In the genomic region with DNA sequence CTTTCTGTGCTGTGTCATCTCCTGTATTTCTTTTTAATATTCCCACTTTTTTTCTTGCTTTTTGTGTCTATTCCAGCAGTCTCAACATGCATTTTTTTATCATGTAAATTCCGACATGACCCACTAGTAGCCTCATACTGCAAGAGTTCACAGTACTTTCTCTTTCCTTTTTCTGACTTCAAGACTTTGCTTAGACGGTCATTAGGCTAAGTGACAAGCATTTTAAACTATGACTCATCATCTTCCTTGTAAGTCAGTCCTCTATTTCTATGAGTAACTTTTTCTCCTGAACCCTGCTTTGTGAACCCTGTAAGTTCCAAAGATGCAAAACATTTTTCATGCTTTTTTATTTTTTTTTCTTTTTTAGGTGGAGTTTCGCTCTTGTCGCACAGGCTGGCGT, we compare ENCODE assay signal across 1 cellular context.
TF ChIP-seq lines count a peak whose summit lies in the region.

No MANE protein-coding gene starts in this region.

TF ChIP-seq in HepG2, 621 proteins besides CTCF, POLR2A, EP300 and RAD21 (continued from another document):
- TF ChIP-seq E2F2 (CRISPR knock-in tag; IDR thresholded peaks at IDR 0.05; ENCODE audit: borderline replicate concordance) (no peak), CREBL2 (CRISPR knock-in tag; IDR thresholded peaks at IDR 0.05; ENCODE audit: borderline replicate concordance) (no peak), NKX3-1 (CRISPR knock-in tag; IDR thresholded peaks at IDR 0.05) (no peak), ZNF251 (CRISPR knock-in tag; IDR thresholded peaks at IDR 0.05) (no peak), ZNF841 (CRISPR knock-in tag; IDR thresholded peaks at IDR 0.05; ENCODE audit: borderline replicate concordance) (no peak), ZFP90 (CRISPR knock-in tag; IDR thresholded peaks at IDR 0.05; ENCODE audit: borderline replicate concordance) (no peak)
